Comparison of ENCODE assay signal across 1 cellular context in genomic region chr6:37056439-37057127, GRCh38.
TF ChIP-seq lines count a peak whose summit lies in the region.

No MANE protein-coding gene starts in this region.

TF ChIP-seq in H1, 55 proteins besides CTCF, POLR2A, EP300 and RAD21 (continued from another document):
- no peak for TF ChIP-seq ATF3 (IDR thresholded peaks at IDR 0.05; ENCODE audit: insufficient read depth, low read depth, low read length)
- TF ChIP-seq KDM1A (IDR thresholded peaks at IDR 0.05; ENCODE audit: borderline replicate concordance, low read length): no peak
- no peak for TF ChIP-seq PHF8 (conservative IDR thresholded peaks at IDR 0.05; ENCODE audit: low read depth, low read length)
TF ChIP-seq in H1: peak in this region for 0.
